Comparison of ENCODE assay signal across 9 cellular contexts in genomic region chr11:1574256-1575242, GRCh38. TPM values are rescaled to one million over a fixed set of nuclear protein-coding genes. Genes with fewer than 3 reads are reported as not detected.
DNase-seq lines count a peak whose midpoint lies in the region; ATAC-seq and TF ChIP-seq lines count a peak whose summit lies in the region.
"Had no signal": no experiment of that assay in that cellular context is flagged by ENCODE, and none has a peak within 500 bp of the region (broad histone marks: within the 10 kb centered on the region; RNA-seq: fewer than 3 reads in every experiment).

No MANE protein-coding gene starts in this region.

- peaks cover 3% of the 10 kb centered on the region for H3K27me3 ChIP-seq in CD4-positive, CD25-positive, alpha-beta regulatory T cell (ENCODE audit: control insufficient read depth, insufficient read depth, low read length)
- H3K27me3 ChIP-seq in GM23338 (ENCODE audit: insufficient read depth) = peaks cover 57% of the 10 kb centered on the region
- H3K27me3 ChIP-seq in fibroblast of lung (ENCODE audit: control insufficient read depth, insufficient read depth, low read length) = peaks cover 28% of the 10 kb centered on the region

- H3K4me2 ChIP-seq in GM23338 = peak overlapping the region; percentile 90
- peak overlapping the region; percentile 27 for H3K4me2 ChIP-seq in fibroblast of lung (ENCODE audit: extremely low read depth, insufficient read depth, low read length)

- peaks cover 4% of the 10 kb centered on the region for H3K36me3 Mint-ChIP-seq in CD4-positive, CD25-positive, alpha-beta regulatory T cell
- H3K36me3 Mint-ChIP-seq in GM23338 (ENCODE audit: low read depth) (no peaks in the 10 kb centered on the region), natural killer cell (no peaks in the 10 kb centered on the region), type B pancreatic cell (no peaks in the 10 kb centered on the region)
- no peaks in the 10 kb centered on the region for H3K36me3 Mint-ChIP-seq in activated T-helper 17 cell treated with anti-CD3 and anti-CD28 coated beads, Interleukin-2, amount 50 U/mL, for 72 hours (ENCODE audit: low read depth)

- H3K4me1 ChIP-seq in CD4-positive, CD25-positive, alpha-beta regulatory T cell (ENCODE audit: control insufficient read depth, insufficient read depth, low read length, poor library complexity, severe bottlenecking) = peaks cover 40% of the 10 kb centered on the region
- H3K4me1 ChIP-seq in GM23338 (ENCODE audit: insufficient read depth) (peaks cover 20% of the 10 kb centered on the region; the same call in 1 of the 2 replicates), fibroblast of lung (ENCODE audit: control insufficient read depth, extremely low read depth, insufficient read depth, low read length) (no peaks in the 10 kb centered on the region)

- H3K27ac Mint-ChIP-seq in CD4-positive, CD25-positive, alpha-beta regulatory T cell = peak overlapping the region; percentile 48 to 92 (median 73)
- H3K27ac Mint-ChIP-seq in GM23338 (no peak overlapping the region), natural killer cell (peak overlapping the region; percentile 76 to 94), type B pancreatic cell (peak overlapping the region; percentile 72)
- no peak overlapping the region for H3K27ac Mint-ChIP-seq in activated T-helper 17 cell treated with anti-CD3 and anti-CD28 coated beads, Interleukin-2, amount 50 U/mL, for 72 hours
- H3K27ac Mint-ChIP-seq: stimulated activated naive CD8-positive, alpha-beta T cell treated with anti-CD3 and anti-CD28 coated beads, Interleukin-15, Interleukin-2, amounts not matched to agents 100 ng/mL and 50 ng/mL, for 24 hours had no signal

- peaks cover 8% of the 10 kb centered on the region; the same call in 1 of the 2 replicates for H3F3A ChIP-seq in GM23338 (replicated peaks; ENCODE audit: low read depth)

- DNase-seq in CD4-positive, CD25-positive, alpha-beta regulatory T cell = peak; percentile 45 to 65 (median 51)
- DNase-seq in GM23338 (ENCODE audit: low spot score) (peak; percentile 62), NCI-H774 (lab: John Stamatoyannopoulos, UW) (peak; percentile 49), fibroblast of lung (ENCODE audit: low read depth in 2 of 2) (peak; percentile 16 to 49), natural killer cell (peak; percentile 70), type B pancreatic cell (ENCODE audit: extremely low spot score, unreplicated experiment) (peak; percentile 79)

- ATAC-seq in CD4-positive, CD25-positive, alpha-beta regulatory T cell (ENCODE audit: low read depth in 2 of 2) = peak; percentile 44 to 54
- ATAC-seq in GM23338 (peak; percentile 52), natural killer cell (peak; percentile 45 to 60 (median 47)), HG02884 (IDR thresholded peaks at IDR 0.05; ENCODE audit: unreplicated experiment) (no peak)
- peak; percentile 59 for ATAC-seq in activated T-helper 17 cell treated with anti-CD3 and anti-CD28 coated beads, Interleukin-2, amount 50 U/mL, for 72 hours (replicated peaks)

- intact Hi-C loops in natural killer cell (cut with micrococcal nuclease) = loop anchor here (2.0 to 5.0 kb wide), 3 partner anchors 28 to 372 kb away; partner anchors contain the start of gene LSP1

- H3K27ac ChIP-seq in CD4-positive, CD25-positive, alpha-beta regulatory T cell (ENCODE audit: insufficient read depth, low read length, poor library complexity, severe bottlenecking) = peak overlapping the region; percentile 93
- H3K27ac ChIP-seq in GM23338 (ENCODE audit: low read depth) (no peak overlapping the region), fibroblast of lung (ENCODE audit: insufficient read depth, low read length) (no peak overlapping the region)

- H3K4me3 Mint-ChIP-seq in CD4-positive, CD25-positive, alpha-beta regulatory T cell = peak overlapping the region; percentile 84 to 93 (median 86)
- H3K4me3 Mint-ChIP-seq in GM23338 (peak overlapping the region; percentile 50; the same call in 2 of the 3 replicates), natural killer cell (peak overlapping the region; percentile 78), type B pancreatic cell (peak overlapping the region; percentile 73)
- H3K4me3 Mint-ChIP-seq in activated T-helper 17 cell treated with anti-CD3 and anti-CD28 coated beads, Interleukin-2, amount 50 U/mL, for 72 hours = peak overlapping the region; percentile 70

- H3K36me3 ChIP-seq in CD4-positive, CD25-positive, alpha-beta regulatory T cell (ENCODE audit: control insufficient read depth, insufficient read depth, low read length) = no peaks in the 10 kb centered on the region
- H3K36me3 ChIP-seq in GM23338 (ENCODE audit: insufficient read depth) = no peaks in the 10 kb centered on the region
- no peaks in the 10 kb centered on the region for H3K36me3 ChIP-seq in fibroblast of lung (ENCODE audit: control insufficient read depth, insufficient read depth, low read length)

- H3K9me3 Mint-ChIP-seq in CD4-positive, CD25-positive, alpha-beta regulatory T cell = peaks cover 0 to 7% (median 0%) of the 10 kb centered on the region in 7 donors
- H3K9me3 Mint-ChIP-seq in GM23338 (peaks cover 14% of the 10 kb centered on the region), natural killer cell (no peaks in the 10 kb centered on the region), type B pancreatic cell (peaks cover 5% of the 10 kb centered on the region)
- no peaks in the 10 kb centered on the region for H3K9me3 Mint-ChIP-seq in activated T-helper 17 cell treated with anti-CD3 and anti-CD28 coated beads, Interleukin-2, amount 50 U/mL, for 72 hours

- TF ChIP-seq CTCF in GM23338 (conservative IDR thresholded peaks at IDR 0.05; ENCODE audit: low read depth in 2 of 2) (peak; percentile 54 to 79), fibroblast of lung (conservative IDR thresholded peaks at IDR 0.05 in 1 of 2, IDR thresholded peaks at IDR 0.05 in 1 of 2; ENCODE audit: low read depth in 1 of 2, low read length in 2 of 2) (peak; percentile 52 to 54), natural killer cell (IDR thresholded peaks at IDR 0.05) (peak; percentile 96), type B pancreatic cell (conservative IDR thresholded peaks at IDR 0.05) (peak; percentile 93)

- no peaks in the 10 kb centered on the region for H4K20me1 ChIP-seq in GM23338 (replicated peaks; ENCODE audit: insufficient read depth)
- H4K20me1 ChIP-seq in fibroblast of lung (ENCODE audit: control insufficient read depth, extremely low read depth, insufficient read depth, low read length) = no peaks in the 10 kb centered on the region

- H3K79me2 ChIP-seq in GM23338 (replicated peaks; ENCODE audit: insufficient read depth) (no peaks in the 10 kb centered on the region), fibroblast of lung (ENCODE audit: control insufficient read depth, insufficient read depth, low read length) (no peaks in the 10 kb centered on the region)

- H3K9me3 ChIP-seq in CD4-positive, CD25-positive, alpha-beta regulatory T cell (ENCODE audit: control insufficient read depth in 2 of 2, low read length in 2 of 2) = no peaks in the 10 kb centered on the region
- no peaks in the 10 kb centered on the region for H3K9me3 ChIP-seq in fibroblast of lung (ENCODE audit: control insufficient read depth, insufficient read depth, low read depth, low read length)

- H3K27me3 Mint-ChIP-seq in CD4-positive, CD25-positive, alpha-beta regulatory T cell = peaks cover 18% of the 10 kb centered on the region
- H3K27me3 Mint-ChIP-seq in GM23338 (ENCODE audit: insufficient read depth, low read depth, poor library complexity) (peaks cover 49% of the 10 kb centered on the region), natural killer cell (ENCODE audit: low read depth in 2 of 2) (peaks cover 0 to 13% of the 10 kb centered on the region in 2 donors), type B pancreatic cell (peaks cover 40% of the 10 kb centered on the region)
- no peaks in the 10 kb centered on the region for H3K27me3 Mint-ChIP-seq in activated T-helper 17 cell treated with anti-CD3 and anti-CD28 coated beads, Interleukin-2, amount 50 U/mL, for 72 hours

- H2AFZ ChIP-seq in GM23338 = no peak overlapping the region; the same call in 1 of the 2 replicates
- no peak overlapping the region for H2AFZ ChIP-seq in fibroblast of lung (ENCODE audit: low read length)

- H3K9me2 ChIP-seq in GM23338 (ENCODE audit: insufficient read depth) = no peaks in the 10 kb centered on the region

- H3K9ac ChIP-seq in fibroblast of lung (ENCODE audit: insufficient read depth, low read length) = no peak overlapping the region

- peak overlapping the region; percentile 44 for H3K4me3 ChIP-seq in CD4-positive, CD25-positive, alpha-beta regulatory T cell (ENCODE audit: low read depth, low read length)
- H3K4me3 ChIP-seq in GM23338 = peak overlapping the region; percentile 60
- H3K4me3 ChIP-seq in fibroblast of lung (replicated peaks in 1 of 4; ENCODE audit: control extremely low read depth in 1 of 4, insufficient read depth in 1 of 4, low read depth in 3 of 4, low read length in 4 of 4) = peak overlapping the region in 1 of 4 experiments; percentile 25

- peaks cover 0 to 26% (median 2%) of the 10 kb centered on the region in 4 donors for H3K4me1 Mint-ChIP-seq in CD4-positive, CD25-positive, alpha-beta regulatory T cell
- H3K4me1 Mint-ChIP-seq in GM23338 = peaks cover 1% of the 10 kb centered on the region; the same call in 1 of the 3 replicates
- no peaks in the 10 kb centered on the region for H3K4me1 Mint-ChIP-seq in activated T-helper 17 cell treated with anti-CD3 and anti-CD28 coated beads, Interleukin-2, amount 50 U/mL, for 72 hours
- peaks cover 2 to 25% of the 10 kb centered on the region in 2 donors for H3K4me1 Mint-ChIP-seq in natural killer cell
- peaks cover 1% of the 10 kb centered on the region for H3K4me1 Mint-ChIP-seq in type B pancreatic cell (ENCODE audit: unreplicated experiment)

RNA-seq across cellular contexts. Expression of gene DUSP8, which starts 2.5 kb away (rescaled TPM):
- 71.7 TPM for total RNA-seq in CD4-positive, CD25-positive, alpha-beta regulatory T cell
- polyA plus RNA-seq in CD4-positive, CD25-positive, alpha-beta regulatory T cell = under 1 TPM; 0.05 to 0.19 (median 0.07) TPM
- 1.1 and 3.3 TPM in 2 replicates for total RNA-seq in GM23338 (2014; rRNA removed; shearing (Covaris generic))
- polyA plus RNA-seq in GM23338 (2016; fragmentation: Nextera tagmentation; extraction: Ambion mirVana) (1.1 TPM in 2 replicates), fibroblast of lung (0.62 and 1.6 TPM in 2 replicates)
- 1 to 10 TPM in 1 of 2 donors, under 1 TPM in 1; 0.80 to 1.7 TPM for total RNA-seq in activated T-helper 17 cell treated with anti-CD3 and anti-CD28 coated beads, Interleukin-2, amount 50 U/mL, for 72 hours
- total RNA-seq in fibroblast of lung (0.51 and 0.66 TPM in 2 replicates), natural killer cell (10 to 100 TPM; 24.1 to 47.3 (median 38.4) TPM), type B pancreatic cell (ENCODE audit: low replicate concordance) (8.4 and 16.1 TPM in 2 replicates)
- 1.3 TPM in 2 replicates for polyA plus RNA-seq in fibroblast of lung (2012)
- polyA minus RNA-seq in fibroblast of lung (ENCODE audit: low replicate concordance) = 8.7 TPM in 1 of 2 replicates, not detected in the other

RNA-seq across cellular contexts. Expression of gene KRTAP5-1, which starts 10.5 kb away (rescaled TPM):
- not detected for total RNA-seq in CD4-positive, CD25-positive, alpha-beta regulatory T cell
- polyA plus RNA-seq in CD4-positive, CD25-positive, alpha-beta regulatory T cell = not detected
- total RNA-seq in GM23338 (2014; rRNA removed; shearing (Covaris generic)) = not detected in 2 replicates
- polyA plus RNA-seq in GM23338 (2016; fragmentation: Nextera tagmentation; extraction: Ambion mirVana) (not detected in 2 replicates), fibroblast of lung (not detected in 2 replicates)
- total RNA-seq in activated T-helper 17 cell treated with anti-CD3 and anti-CD28 coated beads, Interleukin-2, amount 50 U/mL, for 72 hours = not detected
- total RNA-seq in fibroblast of lung (not detected in 2 replicates), natural killer cell (not detected), type B pancreatic cell (ENCODE audit: low replicate concordance) (not detected in 2 replicates)
- polyA plus RNA-seq in fibroblast of lung (2012) = not detected in 2 replicates
- polyA minus RNA-seq in fibroblast of lung (ENCODE audit: low replicate concordance) = not detected in 2 replicates

RNA-seq across cellular contexts. Expression of gene KRTAP5-2, which starts 23.5 kb away (rescaled TPM):
- total RNA-seq in CD4-positive, CD25-positive, alpha-beta regulatory T cell = 0.35 TPM
- polyA plus RNA-seq in CD4-positive, CD25-positive, alpha-beta regulatory T cell = not detected
- not detected in 2 replicates for total RNA-seq in GM23338 (2014; rRNA removed; shearing (Covaris generic))
- polyA plus RNA-seq in GM23338 (2016; fragmentation: Nextera tagmentation; extraction: Ambion mirVana) = not detected in 2 replicates
- not detected for total RNA-seq in activated T-helper 17 cell treated with anti-CD3 and anti-CD28 coated beads, Interleukin-2, amount 50 U/mL, for 72 hours
- not detected in 2 replicates for total RNA-seq in fibroblast of lung
- not detected in 2 replicates for polyA plus RNA-seq in fibroblast of lung
- polyA plus RNA-seq in fibroblast of lung (2012) = not detected in 2 replicates
- polyA minus RNA-seq in fibroblast of lung (ENCODE audit: low replicate concordance) = not detected in 2 replicates
- not detected for total RNA-seq in natural killer cell
- not detected in 2 replicates for total RNA-seq in type B pancreatic cell (ENCODE audit: low replicate concordance)

RNA-seq across cellular contexts. Expression of gene KRTAP5-3, which starts 33.7 kb away (rescaled TPM):
- not detected for total RNA-seq in CD4-positive, CD25-positive, alpha-beta regulatory T cell
- not detected for polyA plus RNA-seq in CD4-positive, CD25-positive, alpha-beta regulatory T cell
- total RNA-seq in GM23338 (2014; rRNA removed; shearing (Covaris generic)) = not detected in 2 replicates
- polyA plus RNA-seq in GM23338 (2016; fragmentation: Nextera tagmentation; extraction: Ambion mirVana) (not detected in 2 replicates), fibroblast of lung (not detected in 2 replicates)
- not detected for total RNA-seq in activated T-helper 17 cell treated with anti-CD3 and anti-CD28 coated beads, Interleukin-2, amount 50 U/mL, for 72 hours
- total RNA-seq in fibroblast of lung (not detected in 2 replicates), natural killer cell (not detected), type B pancreatic cell (ENCODE audit: low replicate concordance) (not detected in 2 replicates)
- not detected in 2 replicates for polyA plus RNA-seq in fibroblast of lung (2012)
- not detected in 2 replicates for polyA minus RNA-seq in fibroblast of lung (ENCODE audit: low replicate concordance)

RNA-seq across cellular contexts. Expression of gene KRTAP5-4, which starts 47.4 kb away (rescaled TPM):
- not detected for total RNA-seq in CD4-positive, CD25-positive, alpha-beta regulatory T cell
- polyA plus RNA-seq in CD4-positive, CD25-positive, alpha-beta regulatory T cell = not detected
- not detected in 2 replicates for total RNA-seq in GM23338 (2014; rRNA removed; shearing (Covaris generic))
- polyA plus RNA-seq in GM23338 (2016; fragmentation: Nextera tagmentation; extraction: Ambion mirVana) = not detected in 2 replicates
- total RNA-seq in activated T-helper 17 cell treated with anti-CD3 and anti-CD28 coated beads, Interleukin-2, amount 50 U/mL, for 72 hours = not detected
- not detected in 2 replicates for total RNA-seq in fibroblast of lung
- polyA plus RNA-seq in fibroblast of lung = not detected in 2 replicates
- not detected in 2 replicates for polyA plus RNA-seq in fibroblast of lung (2012)
- polyA minus RNA-seq in fibroblast of lung (ENCODE audit: low replicate concordance) = not detected in 2 replicates
- total RNA-seq in natural killer cell = not detected
- total RNA-seq in type B pancreatic cell (ENCODE audit: low replicate concordance) = not detected in 2 replicates

Comparison
In these comparisons a context has a peak if more than half of its experiments do, and no peak if none do; other contexts are left out.
1. H3K27ac Mint-ChIP-seq: peak in CD4-positive, CD25-positive, alpha-beta regulatory T cell (3 of 3), natural killer cell (2 of 2) and type B pancreatic cell (single experiment); none in GM23338 (single experiment) and activated T-helper 17 cell treated with anti-CD3 and anti-CD28 coated beads, Interleukin-2, amount 50 U/mL, for 72 hours (single experiment).
2. Peak in every context shown above with its lines, with median percentiles within 50 percentile points of each other: DNase-seq, H3K4me3 Mint-ChIP-seq and CTCF ChIP-seq.